1 cellular context compared by ENCODE assay signal in genomic region chr3:25664810-25665645, GRCh38.
TF ChIP-seq lines count a peak whose summit lies in the region.

Gene TOP2B, minus strand, starts transcription at chr3:25664907. Its CDS starts 610 bp downstream, at chr3:25664297.

TF ChIP-seq in HEK293, 187 proteins besides CTCF, POLR2A, EP300 and RAD21 (continued from another document):
- TF ChIP-seq ZNF398 (tag by site-specific recombination; IDR thresholded peaks at IDR 0.05) = peak; percentile 77
- TF ChIP-seq ZNF560 (tag by site-specific recombination; IDR thresholded peaks at IDR 0.05; ENCODE audit: borderline replicate concordance) = no peak
- TF ChIP-seq BCL11B (tag by site-specific recombination; IDR thresholded peaks at IDR 0.05; ENCODE audit: low read depth) = no peak
- TF ChIP-seq ZNF157 (tag by site-specific recombination; IDR thresholded peaks at IDR 0.05) = no peak
- no peak for TF ChIP-seq ZNF266 (tag by site-specific recombination; IDR thresholded peaks at IDR 0.05; ENCODE audit: low read depth)
- TF ChIP-seq KLF1 (tag by site-specific recombination; IDR thresholded peaks at IDR 0.05) = no peak
- TF ChIP-seq HOXD13 (CRISPR knock-in tag; IDR thresholded peaks at IDR 0.05; ENCODE audit: borderline replicate concordance) = no peak
- TF ChIP-seq ZNF664 (tag by site-specific recombination; IDR thresholded peaks at IDR 0.05) = no peak
- no peak for TF ChIP-seq REST (tag by site-specific recombination; IDR thresholded peaks at IDR 0.05)
- TF ChIP-seq BCL6B (tag by site-specific recombination; IDR thresholded peaks at IDR 0.05) = no peak
- no peak for TF ChIP-seq GLI4 (tag by site-specific recombination; IDR thresholded peaks at IDR 0.05)
- no peak for TF ChIP-seq ZNF112 (tag by site-specific recombination; IDR thresholded peaks at IDR 0.05)
- no peak for TF ChIP-seq ZNF211 (tag by site-specific recombination; IDR thresholded peaks at IDR 0.05; ENCODE audit: low read depth)
- TF ChIP-seq ZNF488 (tag by site-specific recombination; IDR thresholded peaks at IDR 0.05) = no peak
- no peak for TF ChIP-seq ZNF426 (tag by site-specific recombination; IDR thresholded peaks at IDR 0.05)
- no peak for TF ChIP-seq ZNF24 (tag by site-specific recombination; IDR thresholded peaks at IDR 0.05)
- no peak for TF ChIP-seq ZNF48 (tag by site-specific recombination; IDR thresholded peaks at IDR 0.05)
